In genomic region chr10:23522345-23522744, GRCh38 we compare ENCODE assay signal across 30 cellular contexts.
DNase-seq lines count a peak whose midpoint lies in the region; ATAC-seq, FAIRE-seq and TF ChIP-seq lines count a peak whose summit lies in the region.
"Had no signal": no experiment of that assay in that cellular context is flagged by ENCODE, and none has a peak within 500 bp of the region (broad histone marks: within the 10 kb centered on the region; RNA-seq: fewer than 3 reads in every experiment).

No MANE protein-coding gene starts in this region.

- H4K20me1 ChIP-seq in GM23248 (ENCODE audit: insufficient read depth), result no peaks in the 10 kb centered on the region
- no peaks in the 10 kb centered on the region for H4K20me1 ChIP-seq in astrocyte (ENCODE audit: insufficient read depth, low read length)

- no peaks in the 10 kb centered on the region for H3K9me3 Mint-ChIP-seq in astrocyte (ENCODE audit: unreplicated experiment)
- H3K9me3 Mint-ChIP-seq: activated T-cell treated with anti-CD3 and anti-CD28 coated beads, Interleukin-2, amount 50 U/mL, for 4 hours; CD8-positive, alpha-beta T cell; T-helper 2 cell treated with Interferon-gamma antibody and Interleukin-4, amounts not matched to agents 5 μg/mL and 100 μg/mL, for 36 hours had no signal

- H3K27me3 Mint-ChIP-seq in astrocyte (ENCODE audit: low read depth, unreplicated experiment), result peaks cover 18% of the 10 kb centered on the region

- FAIRE-seq in astrocyte (lab: Jason Lieb, UNC), result no peak
- FAIRE-seq: A204.1, colon, H54, HTR-8/SVneo had no signal

- H3K9ac ChIP-seq in GM23248 (no peak overlapping the region), astrocyte (ENCODE audit: low read length) (no peak overlapping the region)
- H3K9ac ChIP-seq: KMS-11 had no signal

- H3K4me1 Mint-ChIP-seq in astrocyte (ENCODE audit: low read depth, unreplicated experiment), result no peaks in the 10 kb centered on the region
- H3K4me1 Mint-ChIP-seq: activated CD4-positive, alpha-beta T cell treated with anti-CD3 and anti-CD28 coated beads for 36 hours had no signal

- H3K4me3 Mint-ChIP-seq in astrocyte (ENCODE audit: unreplicated experiment), result no peak overlapping the region
- H3K4me3 Mint-ChIP-seq: activated CD4-positive, alpha-beta T cell treated with anti-CD3 and anti-CD28 coated beads for 36 hours; activated T-cell treated with anti-CD3 and anti-CD28 coated beads, Interleukin-2, amount 50 U/mL, for 4 hours; CD8-positive, alpha-beta T cell; T-helper 2 cell treated with Interferon-gamma antibody and Interleukin-4, amounts not matched to agents 5 μg/mL and 100 μg/mL, for 36 hours had no signal

- H3K4me1 ChIP-seq in GM23248 (ENCODE audit: insufficient read depth), result no peaks in the 10 kb centered on the region
- H3K4me1 ChIP-seq in astrocyte (ENCODE audit: insufficient read depth, low read length), result no peaks in the 10 kb centered on the region
- H3K4me1 ChIP-seq in body of pancreas, result no peaks in the 10 kb centered on the region
- H3K4me1 ChIP-seq: psoas muscle had no signal

- H3K4me3 ChIP-seq in GM23248 (no peak overlapping the region), astrocyte (ENCODE audit: insufficient read depth, low read depth, low read length) (no peak overlapping the region), body of pancreas (no peak overlapping the region)
- H3K4me3 ChIP-seq: psoas muscle had no signal

- WGBS in GM23248 (ENCODE audit: low coverage in 1 of 2, low lambda C conversion rate in 2 of 2, missing lambda C conversion rate in 2 of 2), 2 experiments, result 46 to 47% methylated on average over 4 of the region's 4 CpGs
- WGBS in body of pancreas, 2 donors, result 68 to 70% methylated on average over 4 of the region's 4 CpGs

- no peaks in the 10 kb centered on the region for H3K36me3 ChIP-seq in GM23248 (ENCODE audit: low read depth)
- H3K36me3 ChIP-seq in astrocyte (ENCODE audit: insufficient read depth, low read length), result no peaks in the 10 kb centered on the region
- no peaks in the 10 kb centered on the region for H3K36me3 ChIP-seq in body of pancreas (replicated peaks in 1 of 2; ENCODE audit: insufficient read depth in 1 of 2, low read depth in 2 of 2)
- H3K36me3 ChIP-seq: neutrophil had no signal

- H3K79me2 ChIP-seq in GM23248 (ENCODE audit: insufficient read depth) (no peaks in the 10 kb centered on the region), astrocyte (ENCODE audit: insufficient read depth, low read length) (no peaks in the 10 kb centered on the region)

- ATAC-seq in body of pancreas, result no peak
- ATAC-seq in GM19452 (IDR thresholded peaks at IDR 0.05; ENCODE audit: unreplicated experiment), result no peak
- ATAC-seq: activated CD4-positive, alpha-beta T cell treated with anti-CD3 and anti-CD28 coated beads for 36 hours; activated T-cell treated with anti-CD3 and anti-CD28 coated beads, Interleukin-2, amount 50 U/mL, for 4 hours; CD8-positive, alpha-beta T cell; psoas muscle had no signal

- H3K27me3 ChIP-seq in GM23248 (replicated peaks; ENCODE audit: insufficient read depth) (peaks cover 9% of the 10 kb centered on the region; the same call in 1 of the 2 replicates), astrocyte (ENCODE audit: insufficient read depth, low read length) (no peaks in the 10 kb centered on the region), body of pancreas (no peaks in the 10 kb centered on the region)
- H3K27me3 ChIP-seq: neutrophil had no signal

- in situ Hi-C loops in GM23248 (cut with MboI), result loop anchor here (10.0 kb wide), 1 partner anchor 208 kb away; no protein-coding TSS in a partner anchor

- TF ChIP-seq CTCF in astrocyte (IDR thresholded peaks at IDR 0.05; ENCODE audit: insufficient read depth, low read depth, low read length), result no peak
- no peak for TF ChIP-seq CTCF in body of pancreas (IDR thresholded peaks at IDR 0.05)

- H3K9me3 ChIP-seq in GM23248 (ENCODE audit: low read depth), result no peaks in the 10 kb centered on the region
- H3K9me3 ChIP-seq in astrocyte (ENCODE audit: insufficient read depth, low read depth, low read length), result no peaks in the 10 kb centered on the region
- H3K9me3 ChIP-seq in body of pancreas, result no peaks in the 10 kb centered on the region
- H3K9me3 ChIP-seq: neutrophil, psoas muscle had no signal

- H3K4me2 ChIP-seq in GM23248 (ENCODE audit: unreplicated experiment) (no peak overlapping the region), astrocyte (ENCODE audit: low read length) (no peak overlapping the region)
- H3K4me2 ChIP-seq: KMS-11 had no signal

- H2AFZ ChIP-seq in GM23248 (no peak overlapping the region), astrocyte (ENCODE audit: low read depth, low read length) (no peak overlapping the region)

- H3K27ac Mint-ChIP-seq in astrocyte (ENCODE audit: unreplicated experiment), result no peak overlapping the region
- H3K27ac Mint-ChIP-seq: activated CD4-positive, alpha-beta T cell treated with anti-CD3 and anti-CD28 coated beads for 36 hours; CD8-positive, alpha-beta T cell; T-helper 2 cell treated with Interferon-gamma antibody and Interleukin-4, amounts not matched to agents 5 μg/mL and 100 μg/mL, for 36 hours had no signal

- DNase-seq in A172 (ENCODE audit: low spot score) (peak; percentile 6), GM23248 (peak; percentile 6), astrocyte (ENCODE audit: low read depth) (peak; percentile 1), kidney glomerular epithelial cell (lab: John Stamatoyannopoulos, UW) (peak; percentile 28), NCI-H146 treated with DMSO at 0.1 percent for 48 hours (lab: John Stamatoyannopoulos, UW; ENCODE audit: unreplicated experiment) (no peak), NCI-H345 treated with DMSO at 0.1 percent for 48 hours (lab: John Stamatoyannopoulos, UW; ENCODE audit: unreplicated experiment) (no peak), body of pancreas (no peak)
- DNase-seq: activated CD4-positive, alpha-beta T cell treated with anti-CD3 and anti-CD28 coated beads for 36 hours; activated T-cell treated with anti-CD3 and anti-CD28 coated beads, Interleukin-2, amount 50 U/mL, for 4 hours; AML-193; CD8-positive, alpha-beta T cell; DMS153; effector CD4-positive, alpha-beta T cell; foreskin melanocyte; GDM1; mesenchymal stem cell; NCI-H1436 treated with DMSO at 0.1 percent for 48 hours; NCI-H2107; psoas muscle; SHP77; stimulated activated naive CD4-positive, alpha-beta T cell treated with Interleukin-2 at 50 U/mL for 16 hours had no signal

- TF ChIP-seq POLR2A in body of pancreas (IDR thresholded peaks at IDR 0.05), result no peak

- H3K27ac ChIP-seq in GM23248 (no peak overlapping the region), astrocyte (ENCODE audit: low read depth, low read length) (no peak overlapping the region), body of pancreas (no peak overlapping the region)
- H3K27ac ChIP-seq: epithelial cell of prostate, KMS-11, neutrophil, psoas muscle had no signal

- no peaks in the 10 kb centered on the region for H3F3A ChIP-seq in GM23248 (ENCODE audit: insufficient read depth)

- intact Hi-C loops in body of pancreas (cut with DNase I), result no loop called here

- H3K36me3 Mint-ChIP-seq in astrocyte (ENCODE audit: low read depth, unreplicated experiment), result no peaks in the 10 kb centered on the region
- H3K36me3 Mint-ChIP-seq: CD8-positive, alpha-beta T cell had no signal

- H3K9me2 ChIP-seq in GM23248 (ENCODE audit: insufficient read depth), result no peaks in the 10 kb centered on the region

Comparison
In these comparisons a context has a peak if more than half of its experiments do, and no peak if none do; other contexts are left out.
1. DNase-seq: peak in A172 (single experiment), GM23248 (single experiment), astrocyte (single experiment) and kidney glomerular epithelial cell (single experiment); none in NCI-H146 treated with DMSO at 0.1 percent for 48 hours (single experiment), NCI-H345 treated with DMSO at 0.1 percent for 48 hours (single experiment) and body of pancreas (0 of 4).